ENCODE assay signal across 5 cellular contexts in the genomic region with DNA sequence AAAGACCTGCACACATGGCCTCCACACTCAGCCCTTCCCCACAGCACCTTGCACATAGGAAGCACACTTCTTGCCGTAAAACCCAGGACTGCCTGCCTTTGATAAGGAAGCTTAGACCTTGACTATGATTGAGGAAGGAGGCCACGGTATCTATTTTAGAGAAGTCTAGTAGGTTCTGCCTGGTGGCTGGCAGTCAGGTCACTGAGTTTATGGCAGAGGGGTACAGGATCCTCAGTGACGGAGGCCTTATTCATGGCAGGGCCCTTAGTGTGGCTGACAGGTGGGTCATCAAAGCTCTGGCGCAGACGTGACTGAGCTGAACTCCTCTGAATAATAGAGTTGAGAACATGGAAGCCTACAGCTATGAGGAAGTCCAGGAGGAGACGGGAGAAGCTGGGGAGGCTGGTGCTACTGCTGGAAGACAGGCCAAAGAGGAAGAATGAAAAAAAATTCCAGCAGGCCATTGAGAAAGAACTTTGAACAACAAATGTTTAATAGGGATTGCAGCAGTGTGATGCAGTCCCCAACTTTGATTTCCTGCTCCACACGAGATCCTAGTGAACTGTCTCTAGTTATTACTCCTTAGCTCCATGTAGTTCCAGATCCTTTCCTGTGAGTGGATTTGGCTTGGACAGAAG.
DNase-seq lines count a peak whose midpoint lies in the region; ATAC-seq, FAIRE-seq and TF ChIP-seq lines count a peak whose summit lies in the region.
"Not testable (repeated sequence)": the region's sequence is repeated elsewhere in the genome, so short reads cannot be mapped to it uniquely, and the experiment has no call there.

No MANE protein-coding gene starts in this region.

- not testable (repeated sequence) for TF ChIP-seq RAD21 in K562 (CRISPR knock-in tag; conservative IDR thresholded peaks at IDR 0.05 in 1 of 2, IDR thresholded peaks at IDR 0.05 in 1 of 2); HepG2 (CRISPR knock-in tag; IDR thresholded peaks at IDR 0.05)

- CTCF ChIA-PET in K562 (lab: Yijun Ruan, JAX; ENCODE audit: low intra/inter-chr PET ratio); HepG2 (lab: Yijun Ruan, JAX; ENCODE audit: low intra/inter-chr PET ratio, low total read pairs): not testable (repeated sequence)

- FAIRE-seq in K562 (lab: Jason Lieb, UNC) (peak; percentile 69), HepG2 (lab: Jason Lieb, UNC) (peak; percentile 46)

- not testable (repeated sequence) for H3K4me2 ChIP-seq in K562 (ENCODE audit: insufficient read depth, low read length); HepG2 (ENCODE audit: low read depth, low read length)

- DNase-seq in K562 (ENCODE audit: extremely low read depth in 1 of 4, low spot score in 3 of 4); left colon; HepG2 (ENCODE audit: low spot score); mucosa of descending colon: not testable (repeated sequence)

- TF ChIP-seq POLR2A in K562 (conservative IDR thresholded peaks at IDR 0.05); HepG2 (IDR thresholded peaks at IDR 0.05; ENCODE audit: insufficient read depth in 1 of 2, low read depth in 2 of 2, low read length in 2 of 2): not testable (repeated sequence)

- in situ Hi-C loops in K562 (cut with MboI); HepG2 (cut with HindIII; ENCODE audit: extremely low pct_ligation_motif_present, low pct_unique_long_range_greater_than_20kb): not testable (repeated sequence)

- not testable (repeated sequence) for H3K4me3 ChIP-seq in K562; HepG2 (replicated peaks in 1 of 3; ENCODE audit: insufficient read depth in 1 of 3, low read depth in 2 of 3, low read length in 3 of 3); mucosa of descending colon

- H3K27me3 Mint-ChIP-seq in stimulated activated memory B cell treated with anti-CD40 and anti-IgM and Interleukin-4, amounts not matched to agents 10 μg/mL and 1 μg/mL and 100 μg/mL, for 72 hours: not testable (repeated sequence)

- not testable (repeated sequence) for H3K27ac ChIP-seq in K562 (ENCODE audit: extremely low read depth, low read depth, low read length); HepG2 (ENCODE audit: extremely low read length, insufficient read depth, low read length)

- not testable (repeated sequence) for H3K9me3 ChIP-seq in K562 (replicated peaks; ENCODE audit: control insufficient read depth, insufficient read depth, low read depth, low read length); HepG2 (ENCODE audit: low read length); mucosa of descending colon

- not testable (repeated sequence) for H3K27me3 ChIP-seq in K562 (ENCODE audit: control insufficient read depth in 2 of 2, insufficient read depth in 2 of 2, low read length in 2 of 2); HepG2 (ENCODE audit: control insufficient read depth in 1 of 2, insufficient read depth in 2 of 2, low read length in 2 of 2)

- not testable (repeated sequence) for H2AFZ ChIP-seq in K562 (ENCODE audit: low read depth, low read length); HepG2 (ENCODE audit: low read length)

- ATAC-seq in K562 (peak; percentile 39; the same call in 2 of the 3 replicates), left colon (peak; percentile 92), mucosa of descending colon (peak; percentile 81)
- ATAC-seq in HepG2: not testable (repeated sequence)
- peak; percentile 27 for ATAC-seq in stimulated activated memory B cell treated with anti-CD40 and anti-IgM and Interleukin-4, amounts not matched to agents 10 μg/mL and 1 μg/mL and 100 μg/mL, for 72 hours

- H3K36me3 Mint-ChIP-seq in stimulated activated memory B cell treated with anti-CD40 and anti-IgM and Interleukin-4, amounts not matched to agents 10 μg/mL and 1 μg/mL and 100 μg/mL, for 72 hours: not testable (repeated sequence)

- not testable (repeated sequence) for H3K36me3 ChIP-seq in K562 (ENCODE audit: control insufficient read depth, insufficient read depth, low read length); HepG2 (replicated peaks in 1 of 2; ENCODE audit: control insufficient read depth in 1 of 2, insufficient read depth in 2 of 2, low read length in 2 of 2); mucosa of descending colon (ENCODE audit: low read depth)

- H3K4me1 Mint-ChIP-seq in stimulated activated memory B cell treated with anti-CD40 and anti-IgM and Interleukin-4, amounts not matched to agents 10 μg/mL and 1 μg/mL and 100 μg/mL, for 72 hours: not testable (repeated sequence)

- intact Hi-C loops in K562 (cut with micrococcal nuclease); left colon (cut with DNase I, micrococcal nuclease); HepG2 (cut with micrococcal nuclease; ENCODE audit: unreplicated experiment); mucosa of descending colon (cut with DNase I, micrococcal nuclease): not testable (repeated sequence)

- not testable (repeated sequence) for BruUV-seq in K562 (replicated peaks; lab: Mats Ljungman, UMichigan); HepG2 (replicated peaks; lab: Mats Ljungman, UMichigan)

- not testable (repeated sequence) for H3K79me2 ChIP-seq in K562 (ENCODE audit: control insufficient read depth, insufficient read depth, low read length); HepG2 (ENCODE audit: insufficient read depth, low read length)

- H3K9me1 ChIP-seq in K562 (ENCODE audit: control insufficient read depth, insufficient read depth, low read length): not testable (repeated sequence)

- H3K27ac Mint-ChIP-seq in stimulated activated memory B cell treated with anti-CD40 and anti-IgM and Interleukin-4, amounts not matched to agents 10 μg/mL and 1 μg/mL and 100 μg/mL, for 72 hours: not testable (repeated sequence)

- TF ChIP-seq EP300 in K562 (IDR thresholded peaks at IDR 0.05; ENCODE audit: low read length); HepG2 (IDR thresholded peaks at IDR 0.05; ENCODE audit: low read depth in 2 of 2, low read length in 2 of 2); HepG2 (CRISPR knock-in tag; IDR thresholded peaks at IDR 0.05; ENCODE audit: borderline replicate concordance): not testable (repeated sequence)

- not testable (repeated sequence) for H3K4me3 Mint-ChIP-seq in stimulated activated memory B cell treated with anti-CD40 and anti-IgM and Interleukin-4, amounts not matched to agents 10 μg/mL and 1 μg/mL and 100 μg/mL, for 72 hours

- not testable (repeated sequence) for H3K9ac ChIP-seq in K562 (ENCODE audit: insufficient read depth in 1 of 2, low read depth in 2 of 2, low read length in 2 of 2); HepG2 (ENCODE audit: insufficient read depth, low read depth, low read length)

- not testable (repeated sequence) for TF ChIP-seq CTCF in K562 (IDR thresholded peaks at IDR 0.05 in 2 of 3, conservative IDR thresholded peaks at IDR 0.05 in 1 of 3; ENCODE audit: insufficient read depth in 2 of 3, low read depth in 1 of 3, low read length in 3 of 3); HepG2 (CRISPR knock-in tag; IDR thresholded peaks at IDR 0.05); mucosa of descending colon (IDR thresholded peaks at IDR 0.05)

- not testable (repeated sequence) for H3K4me1 ChIP-seq in K562 (replicated peaks in 1 of 2; ENCODE audit: control insufficient read depth in 2 of 2, insufficient read depth in 2 of 2, low read length in 2 of 2); HepG2 (ENCODE audit: insufficient read depth, low read length); mucosa of descending colon (ENCODE audit: low read depth)

- not testable (repeated sequence) for H4K20me1 ChIP-seq in K562 (replicated peaks; ENCODE audit: control insufficient read depth, insufficient read depth, low read length); HepG2 (ENCODE audit: insufficient read depth, low read length)

- no CpG with 5 or more reads among the region's 7 CpGs for WGBS in K562 (ENCODE audit: insufficient coverage, low coverage, missing lambda C conversion rate)
- no CpG with 5 or more reads among the region's 7 CpGs for WGBS in HepG2 (ENCODE audit: low lambda C conversion rate)

- POLR2A ChIA-PET in K562 (lab: Yijun Ruan, JAX); HepG2 (lab: Yijun Ruan, JAX): not testable (repeated sequence)

- H3K9me3 Mint-ChIP-seq in stimulated activated memory B cell treated with anti-CD40 and anti-IgM and Interleukin-4, amounts not matched to agents 10 μg/mL and 1 μg/mL and 100 μg/mL, for 72 hours: not testable (repeated sequence)
